Comparison of ENCODE assay signal across 20 cellular contexts in the genomic region with DNA sequence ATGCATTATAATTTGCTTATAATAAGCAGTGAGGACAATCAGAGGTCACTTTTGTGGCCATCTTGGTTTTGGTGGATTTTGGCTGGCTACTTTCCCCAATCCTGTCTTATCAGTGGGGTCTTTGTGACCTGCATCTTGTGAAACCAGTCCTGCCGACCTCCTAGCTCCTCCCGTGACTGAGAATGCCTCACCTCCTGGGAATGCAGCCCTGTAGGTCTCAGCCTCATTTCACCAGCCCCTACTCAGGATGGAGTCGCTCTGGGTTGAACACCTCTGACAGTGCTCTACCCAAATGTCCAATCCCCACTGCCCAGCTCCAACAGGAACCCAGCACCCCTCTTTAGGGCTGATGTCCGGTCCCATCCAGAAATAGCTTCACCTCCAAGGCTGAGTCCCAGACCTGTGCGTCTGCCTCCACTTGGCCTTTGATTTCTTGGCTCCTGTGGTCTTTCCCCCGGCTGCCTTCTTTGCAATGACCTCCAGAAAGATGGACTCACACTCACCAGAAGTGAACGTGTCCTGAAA.
"Had no signal": no experiment of that assay in that cellular context is flagged by ENCODE, and none has a peak within 500 bp of the region (broad histone marks: within the 10 kb centered on the region; RNA-seq: fewer than 3 reads in every experiment).

No MANE protein-coding gene starts in this region.

- DNase-seq: effector memory CD8-positive, alpha-beta T cell; glutamatergic neuron; left cardiac atrium; left ventricle myocardium inferior; mucosa of descending colon; naive thymus-derived CD8-positive, alpha-beta T cell; sigmoid colon; stimulated activated CD4-positive, alpha-beta T cell treated with anti-CD3 and anti-CD28 coated beads, Interleukin-2, amount 100 ng/mL, for 24 hours; stimulated activated naive CD4-positive, alpha-beta T cell; upper lobe of right lung had no signal

- ATAC-seq: effector memory CD8-positive, alpha-beta T cell; gastroesophageal sphincter; left cardiac atrium; mucosa of descending colon; naive thymus-derived CD8-positive, alpha-beta T cell; upper lobe of right lung had no signal

- H3K4me3 ChIP-seq: esophagus muscularis mucosa, gastroesophageal sphincter, left ventricle myocardium inferior, mucosa of descending colon, right atrium auricular region, sigmoid colon, skin epidermis, tibial artery, upper lobe of right lung, vagina had no signal

- H3K27me3 ChIP-seq: esophagus muscularis mucosa, gastroesophageal sphincter, neutrophil, right atrium auricular region, sigmoid colon, tibial artery, upper lobe of right lung, vagina had no signal

- FAIRE-seq: colon, keratinocyte had no signal

- H3K9me3 ChIP-seq: esophagus muscularis mucosa, gastroesophageal sphincter, left ventricle myocardium inferior, mucosa of descending colon, neutrophil, right atrium auricular region, sigmoid colon, tibial artery, upper lobe of right lung, vagina had no signal

- H3K4me1 ChIP-seq: gastroesophageal sphincter, left ventricle myocardium inferior, right atrium auricular region, sigmoid colon, vagina had no signal

- H3K36me3 ChIP-seq: esophagus muscularis mucosa, gastroesophageal sphincter, left ventricle myocardium inferior, neutrophil, right atrium auricular region, sigmoid colon, tibial artery, upper lobe of right lung, vagina had no signal

- H3K27ac ChIP-seq: epithelial cell of prostate, esophagus muscularis mucosa, gastroesophageal sphincter, left ventricle myocardium inferior, neutrophil, right atrium auricular region, sigmoid colon, skin epidermis, tibial artery, upper lobe of right lung, vagina had no signal
